In genomic region chr10:112643600-112643999, GRCh38 we compare ENCODE assay signal across 29 cellular contexts.
"Had no signal": no experiment of that assay in that cellular context is flagged by ENCODE, and none has a peak within 500 bp of the region (broad histone marks: within the 10 kb centered on the region; RNA-seq: fewer than 3 reads in every experiment).

No MANE protein-coding gene starts in this region.

- H3K36me3 Mint-ChIP-seq: activated naive CD4-positive, alpha-beta T cell treated with anti-CD3 and anti-CD28 coated beads, Interleukin-2, amount 50 U/mL, for 72 hours had no signal

- H3K4me1 ChIP-seq: esophagus squamous epithelium had no signal

- H3K4me1 Mint-ChIP-seq: activated CD4-positive, alpha-beta memory T cell treated with anti-CD3 and anti-CD28 coated beads, Interleukin-2, amount 10 ng/mL, durations not matched to agents 7 days and 5 days; activated CD4-positive, alpha-beta T cell treated with anti-CD3 and anti-CD28 coated beads, Interleukin-2, amount 10 ng/mL, durations not matched to agents 7 days and 5 days; activated naive CD4-positive, alpha-beta T cell treated with anti-CD3 and anti-CD28 coated beads, Interleukin-2, amount 10 ng/mL, durations not matched to agents 7 days and 5 days; activated naive CD8-positive, alpha-beta T cell treated with anti-CD3 and anti-CD28 coated beads, Interleukin-2, amount 10 ng/mL, durations not matched to agents 7 days and 5 days; central memory CD8-positive, alpha-beta T cell had no signal

- H3K4me3 Mint-ChIP-seq: activated CD4-positive, alpha-beta memory T cell treated with anti-CD3 and anti-CD28 coated beads, Interleukin-2, amount 10 ng/mL, durations not matched to agents 7 days and 5 days; activated CD4-positive, alpha-beta T cell treated with anti-CD3 and anti-CD28 coated beads, Interleukin-2, amount 10 ng/mL, durations not matched to agents 7 days and 5 days; activated naive CD4-positive, alpha-beta T cell treated with anti-CD3 and anti-CD28 coated beads, Interleukin-2, amount 10 ng/mL, durations not matched to agents 7 days and 5 days; activated naive CD8-positive, alpha-beta T cell treated with anti-CD3 and anti-CD28 coated beads, Interleukin-2, amount 10 ng/mL, durations not matched to agents 7 days and 5 days; activated T-cell treated with anti-CD3 and anti-CD28 coated beads, Interleukin-2, amount 50 U/mL, for 24 hours; activated T-cell treated with anti-CD3 and anti-CD28 coated beads, Interleukin-2, amount 50 U/mL, for 72 hours; central memory CD8-positive, alpha-beta T cell; effector memory CD8-positive, alpha-beta T cell had no signal

- H3K27ac Mint-ChIP-seq: activated CD4-positive, alpha-beta memory T cell treated with anti-CD3 and anti-CD28 coated beads, Interleukin-2, amount 10 ng/mL, durations not matched to agents 7 days and 5 days; activated CD4-positive, alpha-beta T cell treated with anti-CD3 and anti-CD28 coated beads, Interleukin-2, amount 10 ng/mL, durations not matched to agents 7 days and 5 days; activated naive CD4-positive, alpha-beta T cell treated with anti-CD3 and anti-CD28 coated beads, Interleukin-2, amount 10 ng/mL, durations not matched to agents 7 days and 5 days; activated naive CD4-positive, alpha-beta T cell treated with anti-CD3 and anti-CD28 coated beads, Interleukin-2, amount 50 U/mL, for 72 hours; activated naive CD8-positive, alpha-beta T cell treated with anti-CD3 and anti-CD28 coated beads, Interleukin-2, amount 10 ng/mL, durations not matched to agents 7 days and 5 days; activated T-cell treated with anti-CD3 and anti-CD28 coated beads, Interleukin-2, amount 50 U/mL, for 24 hours; activated T-cell treated with anti-CD3 and anti-CD28 coated beads, Interleukin-2, amount 50 U/mL, for 72 hours; effector memory CD8-positive, alpha-beta T cell had no signal

- DNase-seq: activated CD4-positive, alpha-beta memory T cell treated with anti-CD3 and anti-CD28 coated beads, Interleukin-2, amount 10 ng/mL, durations not matched to agents 7 days and 5 days; activated CD4-positive, alpha-beta T cell treated with anti-CD3 and anti-CD28 coated beads for 1 hour; activated CD4-positive, alpha-beta T cell treated with anti-CD3 and anti-CD28 coated beads for 4 hours; activated CD4-positive, alpha-beta T cell treated with anti-CD3 and anti-CD28 coated beads, Interleukin-2, amount 10 ng/mL, durations not matched to agents 7 days and 5 days; activated CD4-positive, alpha-beta T cell treated with anti-CD3 and anti-CD28 coated beads, Interleukin-2, amount 50 U/mL, for 4 hours; activated CD8-positive, alpha-beta memory T cell treated with anti-CD3 and anti-CD28 coated beads, Interleukin-2, amount 50 U/mL, for 48 hours; activated gamma-delta T cell; activated naive CD4-positive, alpha-beta T cell; activated naive CD4-positive, alpha-beta T cell treated with anti-CD3 and anti-CD28 coated beads, Interleukin-2, amount 10 ng/mL, durations not matched to agents 7 days and 5 days; activated naive CD8-positive, alpha-beta T cell treated with anti-CD3 and anti-CD28 coated beads, Interleukin-2, amount 10 ng/mL, durations not matched to agents 7 days and 5 days; activated T-cell treated with anti-CD3 and anti-CD28 coated beads for 4 hours; activated T-cell treated with anti-CD3 and anti-CD28 coated beads, Interleukin-2, amount 50 U/mL, for 24 hours; activated T-cell treated with anti-CD3 and anti-CD28 coated beads, Interleukin-2, amount 50 U/mL, for 72 hours; amniotic stem cell; anterior cingulate cortex; cortex of kidney; dermis blood vessel endothelial cell; effector CD4-positive, alpha-beta T cell; effector memory CD8-positive, alpha-beta T cell; esophagus squamous epithelium; foreskin fibroblast; head of caudate nucleus; hippocampal formation; T-helper 2 cell had no signal

- H3K27ac ChIP-seq: epithelial cell of prostate, esophagus squamous epithelium had no signal

- H3K9me3 ChIP-seq: esophagus squamous epithelium had no signal

- H3K4me3 ChIP-seq: esophagus squamous epithelium had no signal

- H3K27me3 ChIP-seq: esophagus squamous epithelium had no signal

- H3K9me3 Mint-ChIP-seq: activated CD4-positive, alpha-beta memory T cell treated with anti-CD3 and anti-CD28 coated beads, Interleukin-2, amount 10 ng/mL, durations not matched to agents 7 days and 5 days; activated CD4-positive, alpha-beta T cell treated with anti-CD3 and anti-CD28 coated beads, Interleukin-2, amount 10 ng/mL, durations not matched to agents 7 days and 5 days; activated naive CD4-positive, alpha-beta T cell treated with anti-CD3 and anti-CD28 coated beads, Interleukin-2, amount 10 ng/mL, durations not matched to agents 7 days and 5 days; activated naive CD4-positive, alpha-beta T cell treated with anti-CD3 and anti-CD28 coated beads, Interleukin-2, amount 50 U/mL, for 72 hours; activated naive CD8-positive, alpha-beta T cell treated with anti-CD3 and anti-CD28 coated beads, Interleukin-2, amount 10 ng/mL, durations not matched to agents 7 days and 5 days; activated T-cell treated with anti-CD3 and anti-CD28 coated beads, Interleukin-2, amount 50 U/mL, for 24 hours; activated T-cell treated with anti-CD3 and anti-CD28 coated beads, Interleukin-2, amount 50 U/mL, for 72 hours; central memory CD8-positive, alpha-beta T cell; effector memory CD8-positive, alpha-beta T cell had no signal

- ATAC-seq: activated naive CD4-positive, alpha-beta T cell treated with anti-CD3 and anti-CD28 coated beads, Interleukin-2, amount 50 U/mL, for 72 hours; activated T-cell treated with anti-CD3 and anti-CD28 coated beads, Interleukin-2, amount 50 U/mL, for 72 hours; effector memory CD8-positive, alpha-beta T cell had no signal

- H3K27me3 Mint-ChIP-seq: activated CD4-positive, alpha-beta memory T cell treated with anti-CD3 and anti-CD28 coated beads, Interleukin-2, amount 10 ng/mL, durations not matched to agents 7 days and 5 days; activated CD4-positive, alpha-beta T cell treated with anti-CD3 and anti-CD28 coated beads, Interleukin-2, amount 10 ng/mL, durations not matched to agents 7 days and 5 days; activated naive CD4-positive, alpha-beta T cell treated with anti-CD3 and anti-CD28 coated beads, Interleukin-2, amount 10 ng/mL, durations not matched to agents 7 days and 5 days; activated naive CD8-positive, alpha-beta T cell treated with anti-CD3 and anti-CD28 coated beads, Interleukin-2, amount 10 ng/mL, durations not matched to agents 7 days and 5 days; activated T-cell treated with anti-CD3 and anti-CD28 coated beads, Interleukin-2, amount 50 U/mL, for 24 hours; central memory CD8-positive, alpha-beta T cell; effector memory CD8-positive, alpha-beta T cell had no signal

- H3K36me3 ChIP-seq: esophagus squamous epithelium had no signal

- FAIRE-seq: astrocyte, frontal cortex had no signal
